Comparison of ENCODE assay signal across 8 cellular contexts in genomic region chr10:61024801-61025201, GRCh38.
DNase-seq lines count a peak whose midpoint lies in the region; ATAC-seq and TF ChIP-seq lines count a peak whose summit lies in the region.

No MANE protein-coding gene starts in this region.

- intact Hi-C loops in Caco-2 (cut with micrococcal nuclease; ENCODE audit: unreplicated experiment): loop anchor here (1.0 to 2.0 kb wide), 2 partner anchors 42 to 166 kb away; no protein-coding TSS in a partner anchor
- intact Hi-C loops in body of pancreas (cut with DNase I): no loop called here
- intact Hi-C loops in activated T-helper 2 cell treated with anti-CD3 and anti-CD28 coated beads, Interferon-gamma antibody, Interleukin-2, Interleukin-4, amounts not matched to agents 10 μg/mL and 5 μg/mL and 100 μg/mL, durations not matched to agents 14 hours and 24 hours and 36 hours (cut with micrococcal nuclease): no loop called here

- BruUV-seq in Caco-2 (replicated peaks; lab: Mats Ljungman, UMichigan): no TSS peak

- H3K4me1 Mint-ChIP-seq in Caco-2 (ENCODE audit: low read depth, unreplicated experiment) (no peaks in the 10 kb centered on the region), memory B cell (no peaks in the 10 kb centered on the region)
- H3K4me1 Mint-ChIP-seq in activated T-helper 2 cell treated with anti-CD3 and anti-CD28 coated beads, Interferon-gamma antibody, Interleukin-2, Interleukin-4, amounts not matched to agents 10 μg/mL and 5 μg/mL and 100 μg/mL, durations not matched to agents 14 hours and 24 hours and 36 hours (ENCODE audit: low read depth): peaks cover 4% of the 10 kb centered on the region

- H3K9me3 ChIP-seq in Caco-2 (no peaks in the 10 kb centered on the region), body of pancreas (no peaks in the 10 kb centered on the region)

- ATAC-seq in HG03103 (IDR thresholded peaks at IDR 0.05; ENCODE audit: low read depth, unreplicated experiment) (peak; percentile 54), body of pancreas (no peak), memory B cell (ENCODE audit: low read depth) (peak; percentile 50)

- H3K27ac Mint-ChIP-seq in Caco-2 (ENCODE audit: unreplicated experiment): no peak overlapping the region
- H3K27ac Mint-ChIP-seq in memory B cell: no peak overlapping the region
- H3K27ac Mint-ChIP-seq in activated T-helper 2 cell treated with anti-CD3 and anti-CD28 coated beads, Interferon-gamma antibody, Interleukin-2, Interleukin-4, amounts not matched to agents 10 μg/mL and 5 μg/mL and 100 μg/mL, durations not matched to agents 14 hours and 24 hours and 36 hours: no peak overlapping the region

- 74 to 76% methylated on average over 3 of the region's 3 CpGs for WGBS in body of pancreas, 2 donors

- H3K4me3 Mint-ChIP-seq in Caco-2 (ENCODE audit: unreplicated experiment) (no peak overlapping the region), memory B cell (no peak overlapping the region)
- no peak overlapping the region for H3K4me3 Mint-ChIP-seq in activated T-helper 2 cell treated with anti-CD3 and anti-CD28 coated beads, Interferon-gamma antibody, Interleukin-2, Interleukin-4, amounts not matched to agents 10 μg/mL and 5 μg/mL and 100 μg/mL, durations not matched to agents 14 hours and 24 hours and 36 hours (ENCODE audit: low read depth)

- H3K4me3 ChIP-seq in Caco-2 (ENCODE audit: low read depth, low read length) (no peak overlapping the region), body of pancreas (no peak overlapping the region)

- H3K36me3 ChIP-seq in Caco-2 (ENCODE audit: control insufficient read depth, insufficient read depth, low read length) (no peaks in the 10 kb centered on the region), body of pancreas (replicated peaks in 1 of 2; ENCODE audit: insufficient read depth in 1 of 2, low read depth in 2 of 2) (no peaks in the 10 kb centered on the region)

- TF ChIP-seq POLR2A in body of pancreas (IDR thresholded peaks at IDR 0.05): no peak

- H3K4me1 ChIP-seq in Caco-2 (no peaks in the 10 kb centered on the region), body of pancreas (peaks cover 9% of the 10 kb centered on the region)

- no peaks in the 10 kb centered on the region for H3K36me3 Mint-ChIP-seq in Caco-2 (ENCODE audit: insufficient read depth, unreplicated experiment)
- no peaks in the 10 kb centered on the region for H3K36me3 Mint-ChIP-seq in memory B cell
- H3K36me3 Mint-ChIP-seq in activated T-helper 2 cell treated with anti-CD3 and anti-CD28 coated beads, Interferon-gamma antibody, Interleukin-2, Interleukin-4, amounts not matched to agents 10 μg/mL and 5 μg/mL and 100 μg/mL, durations not matched to agents 14 hours and 24 hours and 36 hours (ENCODE audit: low read depth): no peaks in the 10 kb centered on the region

- TF ChIP-seq CTCF in Caco-2 (IDR thresholded peaks at IDR 0.05; ENCODE audit: insufficient read depth in 1 of 2, low read depth in 1 of 2, low read length in 1 of 2, severe bottlenecking in 1 of 2, unreplicated experiment in 1 of 2): peak; percentile 91 to 97
- TF ChIP-seq CTCF in body of pancreas (IDR thresholded peaks at IDR 0.05): peak in 6 of 7 experiments; percentile 22 to 40 (median 35)

- H3K27me3 Mint-ChIP-seq in Caco-2 (ENCODE audit: insufficient read depth, unreplicated experiment): peaks cover 3% of the 10 kb centered on the region
- H3K27me3 Mint-ChIP-seq in memory B cell: peaks cover 2% of the 10 kb centered on the region
- peaks cover 9% of the 10 kb centered on the region for H3K27me3 Mint-ChIP-seq in activated T-helper 2 cell treated with anti-CD3 and anti-CD28 coated beads, Interferon-gamma antibody, Interleukin-2, Interleukin-4, amounts not matched to agents 10 μg/mL and 5 μg/mL and 100 μg/mL, durations not matched to agents 14 hours and 24 hours and 36 hours (ENCODE audit: low read depth)

- H3K9me3 Mint-ChIP-seq in Caco-2 (ENCODE audit: unreplicated experiment) (peaks cover 2% of the 10 kb centered on the region), memory B cell (no peaks in the 10 kb centered on the region)
- H3K9me3 Mint-ChIP-seq in activated T-helper 2 cell treated with anti-CD3 and anti-CD28 coated beads, Interferon-gamma antibody, Interleukin-2, Interleukin-4, amounts not matched to agents 10 μg/mL and 5 μg/mL and 100 μg/mL, durations not matched to agents 14 hours and 24 hours and 36 hours: no peaks in the 10 kb centered on the region

- no peak overlapping the region for H3K27ac ChIP-seq in body of pancreas

- CTCF ChIA-PET in Caco-2 (lab: Charles Lee): interaction anchor here (0.7 to 1.3 kb wide), 5 partner anchors 17 to 476 kb away, joined by 3 to 4 read pairs (median 4); no protein-coding TSS in a partner anchor

- peak in 1 of 2 experiments; percentile 52 for DNase-seq in Caco-2
- DNase-seq in body of pancreas: peak in 2 of 4 donors; percentile 13 to 45
- no peak for DNase-seq in memory B cell (ENCODE audit: low spot score in 2 of 2)
- DNase-seq in activated T-helper 2 cell treated with anti-CD3 and anti-CD28 coated beads, Interferon-gamma antibody, Interleukin-2, Interleukin-4, amounts not matched to agents 10 μg/mL and 5 μg/mL and 100 μg/mL, durations not matched to agents 14 hours and 24 hours and 36 hours (ENCODE audit: low spot score): no peak
- DNase-seq in amniotic stem cell (lab: John Stamatoyannopoulos, UW): no peak
- DNase-seq in NCI-H524 treated with DMSO at 0.1 percent for 48 hours (lab: John Stamatoyannopoulos, UW): no peak
- no peak for DNase-seq in 8988T

- H3K27me3 ChIP-seq in Caco-2 (replicated peaks; ENCODE audit: control insufficient read depth, insufficient read depth, low read length) (no peaks in the 10 kb centered on the region), body of pancreas (no peaks in the 10 kb centered on the region)

- POLR2A ChIA-PET in Caco-2 (lab: Charles Lee): no interaction called here
